ENCODE assay signal across 1 cellular context in genomic region chr15:66700802-66701421, GRCh38.
TF ChIP-seq lines count a peak whose summit lies in the region.

No MANE protein-coding gene starts in this region.

TF ChIP-seq in HepG2, 621 proteins besides CTCF, POLR2A, EP300 and RAD21 (continued from another document):
- TF ChIP-seq, protein P1, sequence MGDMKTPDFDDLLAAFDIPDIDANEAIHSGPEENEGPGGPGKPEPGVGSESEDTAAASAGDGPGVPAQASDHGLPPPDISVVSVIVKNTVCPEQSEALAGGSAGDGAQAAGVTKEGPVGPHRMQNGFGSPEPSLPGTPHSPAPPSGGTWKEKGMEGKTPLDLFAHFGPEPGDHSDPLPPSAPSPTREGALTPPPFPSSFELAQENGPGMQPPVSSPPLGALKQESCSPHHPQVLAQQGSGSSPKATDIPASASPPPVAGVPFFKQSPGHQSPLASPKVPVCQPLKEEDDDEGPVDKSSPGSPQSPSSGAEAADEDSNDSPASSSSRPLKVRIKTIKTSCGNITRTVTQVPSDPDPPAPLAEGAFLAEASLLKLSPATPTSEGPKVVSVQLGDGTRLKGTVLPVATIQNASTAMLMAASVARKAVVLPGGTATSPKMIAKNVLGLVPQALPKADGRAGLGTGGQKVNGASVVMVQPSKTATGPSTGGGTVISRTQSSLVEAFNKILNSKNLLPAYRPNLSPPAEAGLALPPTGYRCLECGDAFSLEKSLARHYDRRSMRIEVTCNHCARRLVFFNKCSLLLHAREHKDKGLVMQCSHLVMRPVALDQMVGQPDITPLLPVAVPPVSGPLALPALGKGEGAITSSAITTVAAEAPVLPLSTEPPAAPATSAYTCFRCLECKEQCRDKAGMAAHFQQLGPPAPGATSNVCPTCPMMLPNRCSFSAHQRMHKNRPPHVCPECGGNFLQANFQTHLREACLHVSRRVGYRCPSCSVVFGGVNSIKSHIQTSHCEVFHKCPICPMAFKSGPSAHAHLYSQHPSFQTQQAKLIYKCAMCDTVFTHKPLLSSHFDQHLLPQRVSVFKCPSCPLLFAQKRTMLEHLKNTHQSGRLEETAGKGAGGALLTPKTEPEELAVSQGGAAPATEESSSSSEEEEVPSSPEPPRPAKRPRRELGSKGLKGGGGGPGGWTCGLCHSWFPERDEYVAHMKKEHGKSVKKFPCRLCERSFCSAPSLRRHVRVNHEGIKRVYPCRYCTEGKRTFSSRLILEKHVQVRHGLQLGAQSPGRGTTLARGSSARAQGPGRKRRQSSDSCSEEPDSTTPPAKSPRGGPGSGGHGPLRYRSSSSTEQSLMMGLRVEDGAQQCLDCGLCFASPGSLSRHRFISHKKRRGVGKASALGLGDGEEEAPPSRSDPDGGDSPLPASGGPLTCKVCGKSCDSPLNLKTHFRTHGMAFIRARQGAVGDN (CRISPR knock-in tag; IDR thresholded peaks at IDR 0.05) = peak; percentile 67
- TF ChIP-seq RXRA (CRISPR knock-in tag; IDR thresholded peaks at IDR 0.05) (peak; percentile 35), MED1 (CRISPR knock-in tag; IDR thresholded peaks at IDR 0.05) (peak; percentile 38; the same call in 1 of the 2 replicates), ZNF460 (CRISPR knock-in tag; IDR thresholded peaks at IDR 0.05; ENCODE audit: borderline replicate concordance) (no peak), SIN3A (IDR thresholded peaks at IDR 0.05; ENCODE audit: borderline replicate concordance, low read depth, low read length) (peak; percentile 73; the same call in 1 of the 2 replicates), ERF (CRISPR knock-in tag; IDR thresholded peaks at IDR 0.05) (no peak), KDM5B (CRISPR knock-in tag; IDR thresholded peaks at IDR 0.05; ENCODE audit: borderline replicate concordance) (peak; percentile 58; the same call in 1 of the 2 replicates), ZNF776 (CRISPR knock-in tag; IDR thresholded peaks at IDR 0.05) (peak; percentile 67; the same call in 1 of the 2 replicates), SRSF1 (optimal IDR thresholded peaks at IDR 0.05; ENCODE audit: low read depth, low read length) (no peak), ZNF891 (CRISPR knock-in tag; IDR thresholded peaks at IDR 0.05) (peak; percentile 58; the same call in 1 of the 2 replicates), TGIF2 (CRISPR knock-in tag; IDR thresholded peaks at IDR 0.05) (0 out of 2 replicates have a peak, but pooled peaks have one; percentile 32), ZHX1 (CRISPR knock-in tag; IDR thresholded peaks at IDR 0.05; ENCODE audit: low read depth) (no peak), HMG20B (CRISPR knock-in tag; conservative IDR thresholded peaks at IDR 0.05) (0 out of 2 replicates have a peak, but pooled peaks have one; percentile 27), TP53 (CRISPR knock-in tag; conservative IDR thresholded peaks at IDR 0.05) (no peak), PHF21A (CRISPR knock-in tag; IDR thresholded peaks at IDR 0.05) (peak; percentile 63), IRF2 (CRISPR knock-in tag; IDR thresholded peaks at IDR 0.05) (peak; percentile 11; the same call in 1 of the 2 replicates), POGK (CRISPR knock-in tag; conservative IDR thresholded peaks at IDR 0.05) (0 out of 2 replicates have a peak, but pooled peaks have one; percentile 16), SMAD3 (CRISPR knock-in tag; IDR thresholded peaks at IDR 0.05) (peak; percentile 60; the same call in 1 of the 2 replicates), BORCS8-MEF2B (CRISPR knock-in tag; IDR thresholded peaks at IDR 0.05) (0 out of 2 replicates have a peak, but pooled peaks have one; percentile 45), SKI (IDR thresholded peaks at IDR 0.05; ENCODE audit: partially characterized antibody) (peak; percentile 82), ZBTB40 (IDR thresholded peaks at IDR 0.05) (no peak), ZBTB40 (CRISPR knock-in tag; IDR thresholded peaks at IDR 0.05) (0 out of 2 replicates have a peak, but pooled peaks have one; percentile 40), POLR2G (IDR thresholded peaks at IDR 0.05; ENCODE audit: low read depth, low read length) (peak; percentile 54), FOSL2 (CRISPR knock-in tag; IDR thresholded peaks at IDR 0.05) (no peak), BCL6 (CRISPR knock-in tag; IDR thresholded peaks at IDR 0.05) (peak; percentile 36; the same call in 1 of the 2 replicates), ZNF740 (CRISPR knock-in tag; IDR thresholded peaks at IDR 0.05) (no peak), TBP (CRISPR knock-in tag; IDR thresholded peaks at IDR 0.05) (no peak), TCF7 (IDR thresholded peaks at IDR 0.05; ENCODE audit: low read depth) (peak; percentile 47; the same call in 1 of the 2 replicates), RFXAP (CRISPR knock-in tag; IDR thresholded peaks at IDR 0.05; ENCODE audit: borderline replicate concordance) (0 out of 2 replicates have a peak, but pooled peaks have one; percentile 23), ZNF333 (CRISPR knock-in tag; IDR thresholded peaks at IDR 0.05; ENCODE audit: borderline replicate concordance) (0 out of 2 replicates have a peak, but pooled peaks have one; percentile 42), ZSCAN20 (CRISPR knock-in tag; IDR thresholded peaks at IDR 0.05; ENCODE audit: borderline replicate concordance) (no peak)
- TF ChIP-seq, protein P2, sequence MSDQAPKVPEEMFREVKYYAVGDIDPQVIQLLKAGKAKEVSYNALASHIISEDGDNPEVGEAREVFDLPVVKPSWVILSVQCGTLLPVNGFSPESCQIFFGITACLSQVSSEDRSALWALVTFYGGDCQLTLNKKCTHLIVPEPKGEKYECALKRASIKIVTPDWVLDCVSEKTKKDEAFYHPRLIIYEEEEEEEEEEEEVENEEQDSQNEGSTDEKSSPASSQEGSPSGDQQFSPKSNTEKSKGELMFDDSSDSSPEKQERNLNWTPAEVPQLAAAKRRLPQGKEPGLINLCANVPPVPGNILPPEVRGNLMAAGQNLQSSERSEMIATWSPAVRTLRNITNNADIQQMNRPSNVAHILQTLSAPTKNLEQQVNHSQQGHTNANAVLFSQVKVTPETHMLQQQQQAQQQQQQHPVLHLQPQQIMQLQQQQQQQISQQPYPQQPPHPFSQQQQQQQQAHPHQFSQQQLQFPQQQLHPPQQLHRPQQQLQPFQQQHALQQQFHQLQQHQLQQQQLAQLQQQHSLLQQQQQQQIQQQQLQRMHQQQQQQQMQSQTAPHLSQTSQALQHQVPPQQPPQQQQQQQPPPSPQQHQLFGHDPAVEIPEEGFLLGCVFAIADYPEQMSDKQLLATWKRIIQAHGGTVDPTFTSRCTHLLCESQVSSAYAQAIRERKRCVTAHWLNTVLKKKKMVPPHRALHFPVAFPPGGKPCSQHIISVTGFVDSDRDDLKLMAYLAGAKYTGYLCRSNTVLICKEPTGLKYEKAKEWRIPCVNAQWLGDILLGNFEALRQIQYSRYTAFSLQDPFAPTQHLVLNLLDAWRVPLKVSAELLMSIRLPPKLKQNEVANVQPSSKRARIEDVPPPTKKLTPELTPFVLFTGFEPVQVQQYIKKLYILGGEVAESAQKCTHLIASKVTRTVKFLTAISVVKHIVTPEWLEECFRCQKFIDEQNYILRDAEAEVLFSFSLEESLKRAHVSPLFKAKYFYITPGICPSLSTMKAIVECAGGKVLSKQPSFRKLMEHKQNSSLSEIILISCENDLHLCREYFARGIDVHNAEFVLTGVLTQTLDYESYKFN (CRISPR knock-in tag; conservative IDR thresholded peaks at IDR 0.05) = peak; percentile 54; the same call in 1 of the 2 replicates
- TF ChIP-seq, protein P3, sequence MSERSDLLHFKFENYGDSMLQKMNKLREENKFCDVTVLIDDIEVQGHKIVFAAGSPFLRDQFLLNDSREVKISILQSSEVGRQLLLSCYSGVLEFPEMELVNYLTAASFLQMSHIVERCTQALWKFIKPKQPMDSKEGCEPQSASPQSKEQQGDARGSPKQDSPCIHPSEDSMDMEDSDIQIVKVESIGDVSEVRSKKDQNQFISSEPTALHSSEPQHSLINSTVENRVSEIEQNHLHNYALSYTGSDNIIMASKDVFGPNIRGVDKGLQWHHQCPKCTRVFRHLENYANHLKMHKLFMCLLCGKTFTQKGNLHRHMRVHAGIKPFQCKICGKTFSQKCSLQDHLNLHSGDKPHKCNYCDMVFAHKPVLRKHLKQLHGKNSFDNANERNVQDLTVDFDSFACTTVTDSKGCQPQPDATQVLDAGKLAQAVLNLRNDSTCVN (CRISPR knock-in tag; IDR thresholded peaks at IDR 0.05; ENCODE audit: borderline replicate concordance) = no peak
